In genomic region chr15:88949734-88950400, GRCh38 we compare ENCODE assay signal across 23 cellular contexts. TPM values are rescaled to one million over a fixed set of nuclear protein-coding genes. Genes with fewer than 3 reads are reported as not detected.
DNase-seq lines count a peak whose midpoint lies in the region; ATAC-seq lines count a peak whose summit lies in the region.
"Had no signal": no experiment of that assay in that cellular context is flagged by ENCODE, and none has a peak within 500 bp of the region (broad histone marks: within the 10 kb centered on the region; RNA-seq: fewer than 3 reads in every experiment).

No MANE protein-coding gene starts in this region.

- DNase-seq in RPMI8226 (peak; percentile 27), posterior vena cava (ENCODE audit: low spot score) (no peak), activated gamma-delta T cell (lab: John Stamatoyannopoulos, UW) (no peak), cerebellar cortex (ENCODE audit: low spot score) (no peak)
- DNase-seq: activated B cell treated with CpG ODN at 0.5 μM for 24 hours; activated CD8-positive, alpha-beta memory T cell treated with anti-CD3 and anti-CD28 coated beads for 24 hours; adrenal gland; esophagus squamous epithelium; left ventricle myocardium inferior; NCI-H1048; NCI-H2081; NCI-H510A treated with DMSO at 0.1 percent for 48 hours; occipital lobe; SJCRH30; stimulated activated CD4-positive, alpha-beta T cell treated with anti-CD3 and anti-CD28 coated beads, Interleukin-2, amount 100 ng/mL, for 24 hours; T-helper 2 cell; uterus had no signal

- ATAC-seq in GM18867 (IDR thresholded peaks at IDR 0.05; ENCODE audit: unreplicated experiment) = peak; percentile 53
- peak; percentile 67 for ATAC-seq in GM21529 (IDR thresholded peaks at IDR 0.05; ENCODE audit: unreplicated experiment)
- ATAC-seq in HG03064 (IDR thresholded peaks at IDR 0.05; ENCODE audit: low read depth, unreplicated experiment) = peak; percentile 90
- no peak for ATAC-seq in HG03045 (IDR thresholded peaks at IDR 0.05; ENCODE audit: unreplicated experiment)
- ATAC-seq: activated T-helper 17 cell treated with anti-CD3 and anti-CD28 coated beads, Interleukin-2, amount 50 U/mL, for 72 hours; sciatic nerve had no signal

- intact Hi-C loops in posterior vena cava (cut with DNase I) = no loop called here

RNA-seq across cellular contexts. Expression of gene MFGE8, which starts 36.7 kb away (rescaled TPM):
- 1,000 to 10,000 TPM in 1 of 2 donors, 100 to 1,000 TPM in 1; 829 to 1,044 TPM for total RNA-seq in posterior vena cava

RNA-seq across cellular contexts. Expression of gene HAPLN3, which starts 54.5 kb away (rescaled TPM):
- total RNA-seq in posterior vena cava = 10 to 100 TPM; 25.4 to 27.9 TPM
